In genomic region chr10:49571419-49571818, GRCh38 we compare ENCODE assay signal across 26 cellular contexts. TPM values are rescaled to one million over a fixed set of nuclear protein-coding genes. Genes with fewer than 3 reads are reported as not detected.
A peak's percentile ranks its signal among the peaks of the same experiment; 100 is the strongest.
DNase-seq lines count a peak whose midpoint lies in the region; ATAC-seq, FAIRE-seq and TF ChIP-seq lines count a peak whose summit lies in the region.
"Had no signal": no experiment of that assay in that cellular context is flagged by ENCODE, and none has a peak within 500 bp of the region (broad histone marks: within the 10 kb centered on the region; RNA-seq: fewer than 3 reads in every experiment).

No MANE protein-coding gene starts in this region.

- DNase-seq in DMS153 (lab: John Stamatoyannopoulos, UW), result peak; percentile 71
- peak; percentile 13 for DNase-seq in GM12865 (ENCODE audit: low read depth)
- no peak for DNase-seq in RWPE2 (ENCODE audit: low spot score)
- peak; percentile 75 for DNase-seq in fibroblast of the aortic adventitia (ENCODE audit: low read depth)
- DNase-seq in RCC 7860 (ENCODE audit: low spot score), result no peak
- DNase-seq in glutamatergic neuron, result no peak
- DNase-seq in PC-9, result no peak
- DNase-seq: activated CD4-positive, CD25-positive, alpha-beta regulatory T cell treated with anti-CD3 and anti-CD28 coated beads, Interleukin-2, amount 50 U/mL, for 72 hours; activated naive CD4-positive, alpha-beta T cell treated with anti-CD3 and anti-CD28 coated beads for 36 hours; body of pancreas; COR-L47; GF-D8; H9; naive B cell; NCI-H2227 treated with DMSO at 0.1 percent for 48 hours; posterior cingulate gyrus; small intestine; stimulated activated CD4-positive, alpha-beta T cell treated with anti-CD3 and anti-CD28 coated beads, Interleukin-4, amount 100 ng/mL, for 4 hours; stimulated activated CD8-positive, alpha-beta memory T cell treated with anti-CD3 and anti-CD28 coated beads, Interleukin-4, amount 100 ng/mL, for 48 hours; testis had no signal

- H3K27ac ChIP-seq in RWPE2 (ENCODE audit: poor library complexity, severe bottlenecking) (peak overlapping the region; percentile 80), PC-9 (no peak overlapping the region)
- H3K27ac ChIP-seq: body of pancreas, HL-60, KMS-11, testis had no signal

- H3K4me3 ChIP-seq in GM12865 (ENCODE audit: low read depth, low read length) (no peak overlapping the region), RWPE2 (ENCODE audit: severe bottlenecking) (no peak overlapping the region), fibroblast of the aortic adventitia (ENCODE audit: low read depth, low read length) (no peak overlapping the region), PC-9 (no peak overlapping the region)
- H3K4me3 ChIP-seq: body of pancreas, lung, testis had no signal

- peaks cover 28% of the 10 kb centered on the region for H3K36me3 Mint-ChIP-seq in glutamatergic neuron (ENCODE audit: unreplicated experiment)
- H3K36me3 Mint-ChIP-seq: naive B cell had no signal

- peaks cover 2% of the 10 kb centered on the region for H3K27me3 Mint-ChIP-seq in glutamatergic neuron (ENCODE audit: unreplicated experiment)

- H3K4me3 Mint-ChIP-seq in glutamatergic neuron (ENCODE audit: unreplicated experiment), result no peak overlapping the region
- H3K4me3 Mint-ChIP-seq: activated naive CD4-positive, alpha-beta T cell treated with anti-CD3 and anti-CD28 coated beads for 36 hours; dendritic cell treated with granulocyte-macrophage colony-stimulating factor and Interleukin-4, amounts not matched to agents 40 ng/mL and 50 ng/mL, for 4 days; H9; naive B cell had no signal

- CTCF ChIA-PET in PC-9 (lab: Charles Lee), result no interaction called here

- no TSS peak for BruUV-seq in PC-9 (replicated peaks; lab: Mats Ljungman, UMichigan)

- peaks cover 44% of the 10 kb centered on the region for H3F3A ChIP-seq in PC-9 (ENCODE audit: insufficient read depth, low read depth)

- H4K20me1 ChIP-seq in PC-9 (ENCODE audit: insufficient read depth), result no peaks in the 10 kb centered on the region

- H3K27me3 ChIP-seq in RWPE2 (ENCODE audit: insufficient read depth, poor library complexity, severe bottlenecking) (no peaks in the 10 kb centered on the region), PC-9 (ENCODE audit: insufficient read depth, low read depth) (no peaks in the 10 kb centered on the region)
- H3K27me3 ChIP-seq: body of pancreas, testis had no signal

- H3K9me3 ChIP-seq in RWPE2 (ENCODE audit: severe bottlenecking), result no peaks in the 10 kb centered on the region
- peaks cover 15% of the 10 kb centered on the region; the same call in 1 of the 2 replicates for H3K9me3 ChIP-seq in PC-9 (ENCODE audit: insufficient read depth, low read depth)
- H3K9me3 ChIP-seq: body of pancreas, testis had no signal

- H3K9me2 ChIP-seq in PC-9 (ENCODE audit: insufficient read depth), result no peaks in the 10 kb centered on the region; the same call in 1 of the 2 replicates

- ATAC-seq in RWPE2 (ENCODE audit: low read depth), result peak; percentile 25; the same call in 1 of the 3 replicates
- no peak for ATAC-seq in HG03520 (IDR thresholded peaks at IDR 0.05; ENCODE audit: unreplicated experiment)
- ATAC-seq: body of pancreas had no signal

- POLR2A ChIA-PET in PC-9 (lab: Charles Lee; ENCODE audit: unreplicated experiment), result no interaction called here

- no peak for TF ChIP-seq CTCF in GM12865 (IDR thresholded peaks at IDR 0.05; ENCODE audit: insufficient read depth, low read depth, low read length, missing control alignments)
- no peak for TF ChIP-seq CTCF in RWPE2 (IDR thresholded peaks at IDR 0.05; ENCODE audit: poor library complexity, severe bottlenecking)
- TF ChIP-seq CTCF in fibroblast of the aortic adventitia (IDR thresholded peaks at IDR 0.05; ENCODE audit: insufficient read depth, low read length), result no peak
- TF ChIP-seq CTCF in glutamatergic neuron (IDR thresholded peaks at IDR 0.05; ENCODE audit: partially characterized antibody, unreplicated experiment), result no peak
- no peak for TF ChIP-seq CTCF in PC-9 (conservative IDR thresholded peaks at IDR 0.05)

- no peaks in the 10 kb centered on the region for H3K36me3 ChIP-seq in RWPE2 (ENCODE audit: low read depth)
- no peaks in the 10 kb centered on the region for H3K36me3 ChIP-seq in PC-9 (ENCODE audit: low read depth)

- FAIRE-seq in RCC 7860 (lab: Jason Lieb, UNC), result no peak
- FAIRE-seq: small intestine had no signal

- H3K4me1 Mint-ChIP-seq in glutamatergic neuron (ENCODE audit: low read depth, unreplicated experiment), result peaks cover 8% of the 10 kb centered on the region
- H3K4me1 Mint-ChIP-seq: H9 had no signal

- peaks cover 11% of the 10 kb centered on the region for H3K9me3 Mint-ChIP-seq in glutamatergic neuron (ENCODE audit: unreplicated experiment)

- H3K4me1 ChIP-seq in RWPE2 (ENCODE audit: insufficient read depth, poor library complexity, severe bottlenecking) (peaks cover 17% of the 10 kb centered on the region), PC-9 (replicated peaks; ENCODE audit: insufficient read depth) (peaks cover 49% of the 10 kb centered on the region)
- H3K4me1 ChIP-seq: body of pancreas, testis had no signal

- no peaks in the 10 kb centered on the region for H3K79me2 ChIP-seq in PC-9 (ENCODE audit: low read depth)

- H3K4me2 ChIP-seq in PC-9, result no peak overlapping the region
- H3K4me2 ChIP-seq: KMS-11 had no signal

- intact Hi-C loops in PC-9 (cut with micrococcal nuclease; ENCODE audit: unreplicated experiment), result no loop called here

- no peak overlapping the region for H2AFZ ChIP-seq in PC-9

- no peak overlapping the region for H3K27ac Mint-ChIP-seq in glutamatergic neuron (ENCODE audit: unreplicated experiment)
- H3K27ac Mint-ChIP-seq: activated naive CD4-positive, alpha-beta T cell treated with anti-CD3 and anti-CD28 coated beads for 36 hours; dendritic cell treated with granulocyte-macrophage colony-stimulating factor and Interleukin-4, amounts not matched to agents 40 ng/mL and 50 ng/mL, for 4 days; H9; naive B cell had no signal

RNA-seq across cellular contexts. Expression of gene ERCC6, which starts 32.5 kb away (rescaled TPM):
- total RNA-seq in fibroblast of the aortic adventitia (ENCODE audit: low replicate concordance), result 51.1 and 79.7 TPM in 2 replicates
- 27.5 TPM for total RNA-seq in glutamatergic neuron (ENCODE audit: unreplicated experiment)
- 47.1 and 49.7 TPM in 2 replicates for total RNA-seq in PC-9 (2021)

RNA-seq across cellular contexts. Expression of gene SLC18A3, which starts 38.7 kb away (rescaled TPM):
- total RNA-seq in fibroblast of the aortic adventitia (ENCODE audit: low replicate concordance), result not detected in 2 replicates
- total RNA-seq in glutamatergic neuron (ENCODE audit: unreplicated experiment), result 21.5 TPM
- total RNA-seq in PC-9 (2021), result not detected in 2 replicates
- total RNA-seq: activated naive CD4-positive, alpha-beta T cell treated with anti-CD3 and anti-CD28 coated beads for 36 hours; body of pancreas; epithelial cell of proximal tubule; H9; lung; testis had no signal

RNA-seq across cellular contexts. Expression of gene CHAT, which starts 42.4 kb away (rescaled TPM):
- total RNA-seq in fibroblast of the aortic adventitia (ENCODE audit: low replicate concordance) (not detected in 2 replicates), glutamatergic neuron (ENCODE audit: unreplicated experiment) (15.4 TPM), PC-9 (2021) (not detected in 2 replicates)
- total RNA-seq: activated naive CD4-positive, alpha-beta T cell treated with anti-CD3 and anti-CD28 coated beads for 36 hours; epithelial cell of proximal tubule; H9; lung had no signal

Comparison
In these comparisons a context has a peak if more than half of its experiments do, and no peak if none do; other contexts are left out.
1. DNase-seq: peak in DMS153 (single experiment), GM12865 (single experiment) and fibroblast of the aortic adventitia (single experiment); none in RWPE2 (single experiment), RCC 7860 (single experiment), glutamatergic neuron (single experiment) and PC-9 (0 of 2).
2. RNA of gene SLC18A3, which starts 38.7 kb away (total RNA-seq): 21.5 TPM in glutamatergic neuron (single experiment); not detected in fibroblast of the aortic adventitia and not detected in PC-9; every median in the first group is over 10 times any median in the second.
3. RNA of gene CHAT, which starts 42.4 kb away (total RNA-seq): 15.4 TPM in glutamatergic neuron (single experiment); not detected in fibroblast of the aortic adventitia and not detected in PC-9; every median in the first group is over 10 times any median in the second.